ENCODE assay signal across 24 cellular contexts in genomic region chr1:99935534-99935933, GRCh38.
"Had no signal": no experiment of that assay in that cellular context is flagged by ENCODE, and none has a peak within 500 bp of the region (broad histone marks: within the 10 kb centered on the region; RNA-seq: fewer than 3 reads in every experiment).

No MANE protein-coding gene starts in this region.

- DNase-seq: KBM-7, MG63, NCI-H1092, NCI-H1105 treated with DMSO at 0.1 percent for 48 hours, NCI-H1417 treated with DMSO at 0.1 percent for 48 hours, NCI-H146, NCI-H1694 treated with DMSO at 0.1 percent for 48 hours, NCI-H1930, NCI-H2081, NCI-H2107, NCI-H2171, NCI-H226, NCI-H446, NCI-H510A, NCI-H524 treated with DMSO at 0.1 percent for 48 hours, NCI-H69, NCI-H774, SHP77 treated with DMSO at 0.1 percent for 48 hours, SJCRH30 had no signal

- H3K4me1 ChIP-seq: SJCRH30 had no signal

- H3K27ac Mint-ChIP-seq: IgD-negative memory B cell had no signal

- H3K27me3 Mint-ChIP-seq: IgD-negative memory B cell had no signal

- H3K27ac ChIP-seq: HL-60, RWPE1, SJCRH30 had no signal

- FAIRE-seq: HTR-8/SVneo had no signal

- H3K27me3 ChIP-seq: MG63, SJCRH30 had no signal

- H3K9me3 ChIP-seq: MG63, SJCRH30 had no signal

- ATAC-seq: SK-N-SH treated with all-trans-retinoic acid at 6 μM for 48 hours had no signal

- H3K4me3 ChIP-seq: MG63, SJCRH30 had no signal

- H3K4me1 Mint-ChIP-seq: IgD-negative memory B cell had no signal

- H3K36me3 ChIP-seq: MG63, SJCRH30 had no signal

- H3K4me3 Mint-ChIP-seq: IgD-negative memory B cell had no signal
